ENCODE assay signal across 21 cellular contexts in the genomic region with DNA sequence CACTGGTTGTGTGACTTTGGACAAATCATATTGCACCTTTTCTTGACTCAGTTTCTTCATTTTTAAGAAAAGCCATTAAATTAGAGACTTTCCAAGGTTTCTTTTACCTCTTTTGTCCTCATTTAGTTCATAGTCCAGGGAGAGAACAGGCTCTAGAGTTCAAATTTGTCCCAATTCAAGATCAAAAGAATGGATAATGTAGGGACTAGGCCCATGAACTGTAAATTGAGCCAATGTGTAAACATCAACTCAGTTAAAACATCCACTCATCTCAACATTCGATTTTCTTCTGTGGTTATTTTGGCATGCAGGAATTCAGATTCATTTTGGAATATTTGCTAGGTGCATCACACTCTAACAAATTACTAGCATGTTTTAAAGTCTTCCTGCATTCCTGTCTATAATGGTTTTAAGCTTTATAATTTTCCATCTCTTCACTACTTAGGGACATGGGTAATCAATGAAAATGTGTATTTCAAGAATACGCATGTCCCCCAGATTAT.
"Had no signal": no experiment of that assay in that cellular context is flagged by ENCODE, and none has a peak within 500 bp of the region (broad histone marks: within the 10 kb centered on the region; RNA-seq: fewer than 3 reads in every experiment).

No MANE protein-coding gene starts in this region.

- ATAC-seq: esophagus mucosa; foreskin keratinocyte; gastroesophageal sphincter; heart left ventricle; left lobe of liver; natural killer cell; sciatic nerve; stimulated activated naive CD8-positive, alpha-beta T cell treated with anti-CD3 and anti-CD28 coated beads, Interleukin-15, amount 100 ng/mL, for 72 hours had no signal

- DNase-seq: effector CD8-positive, alpha-beta T cell; endodermal cell; foreskin keratinocyte; heart left ventricle; kidney; natural killer cell; stimulated activated CD4-positive, alpha-beta T cell treated with anti-CD3 and anti-CD28 coated beads, Interleukin-12 subunit alpha, Interleukin-12 subunit beta, amount 100 ng/mL, for 4 hours; stimulated activated CD4-positive, alpha-beta T cell treated with anti-CD3 and anti-CD28 coated beads, Interleukin-1b, Interleukin-23, amount 100 ng/mL, for 48 hours; stimulated activated CD4-positive, alpha-beta T cell treated with anti-CD3 and anti-CD28 coated beads, Interleukin-4, amount 100 ng/mL, for 1 hour; stimulated activated CD8-positive, alpha-beta memory T cell treated with anti-CD3 and anti-CD28 coated beads, Interleukin-4, amount 100 ng/mL, for 48 hours; stimulated activated naive CD4-positive, alpha-beta T cell; stimulated activated naive CD8-positive, alpha-beta T cell treated with anti-CD3 and anti-CD28 coated beads, Interleukin-15, amount 100 ng/mL, for 72 hours; transverse colon had no signal

- H3K4me3 ChIP-seq: gastroesophageal sphincter, heart left ventricle, hepatocyte, lung, smooth muscle cell, suprapubic skin, transverse colon had no signal
